ENCODE assay signal across 29 cellular contexts in the genomic region with DNA sequence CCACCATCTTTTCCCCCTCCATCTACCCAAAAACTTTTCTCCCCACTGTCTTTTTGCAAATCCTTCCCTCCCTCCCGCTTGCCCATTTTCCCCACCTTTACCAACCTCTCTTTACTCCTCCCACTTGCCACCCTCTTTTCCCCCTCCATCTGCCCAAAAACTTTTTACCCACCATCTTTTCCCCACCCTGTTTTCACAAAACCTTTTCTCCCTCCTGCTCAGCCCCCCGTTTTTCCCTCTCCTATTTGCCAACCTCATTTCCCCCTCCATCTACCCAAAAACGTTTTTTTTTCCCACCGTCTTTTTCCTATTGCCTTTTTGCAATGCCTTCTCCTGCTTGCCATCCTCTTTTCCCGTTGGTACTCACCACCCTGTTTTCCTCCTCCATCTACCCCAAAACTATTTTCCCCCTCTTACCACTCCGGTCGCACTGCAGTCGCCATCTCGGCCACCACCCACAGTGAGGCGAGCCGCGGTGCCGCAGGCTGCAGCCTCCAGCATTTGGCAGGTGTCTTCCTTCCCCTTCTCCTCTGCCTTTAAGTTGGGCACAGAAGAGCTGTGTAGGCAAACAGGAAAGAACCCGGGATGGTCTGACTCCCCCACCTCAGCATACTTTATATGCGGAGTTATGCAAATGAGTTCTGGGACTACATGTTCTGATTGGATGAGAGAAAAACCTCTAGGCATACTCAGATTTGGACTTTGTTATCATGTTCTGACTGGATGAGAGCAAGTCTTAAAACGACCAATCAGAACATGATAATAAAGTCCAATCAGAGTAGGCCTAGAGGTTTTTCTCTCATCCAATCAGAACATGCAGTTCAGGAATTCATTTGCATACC.
DNase-seq lines count a peak whose midpoint lies in the region; ATAC-seq and TF ChIP-seq lines count a peak whose summit lies in the region.
"Had no signal": no experiment of that assay in that cellular context is flagged by ENCODE, and none has a peak within 500 bp of the region (broad histone marks: within the 10 kb centered on the region; RNA-seq: fewer than 3 reads in every experiment).

No MANE protein-coding gene starts in this region.

- H3K36me3 Mint-ChIP-seq in GM23338 (ENCODE audit: low read depth), result no peaks in the 10 kb centered on the region

- H2AFZ ChIP-seq in GM23338 (no peak overlapping the region), OCI-LY7 (ENCODE audit: low read length) (no peak overlapping the region)
- H2AFZ ChIP-seq: hepatocyte had no signal

- H3K27ac ChIP-seq in GM23338 (ENCODE audit: low read depth) (no peak overlapping the region), esophagus muscularis mucosa (replicated peaks in 1 of 4) (no peak overlapping the region), OCI-LY7 (ENCODE audit: low read depth, low read length, poor library complexity, severe bottlenecking) (no peak overlapping the region)
- H3K27ac ChIP-seq: ascending aorta, gastrocnemius medialis, hepatocyte, psoas muscle, transverse colon, VCaP had no signal

- TF ChIP-seq EP300 in esophagus muscularis mucosa (IDR thresholded peaks at IDR 0.05), result no peak

- H3K27me3 Mint-ChIP-seq in GM23338 (ENCODE audit: insufficient read depth, low read depth, poor library complexity), result peaks cover 75% of the 10 kb centered on the region

- POLR2A ChIA-PET in OCI-LY7 (lab: Charles Lee), result no interaction called here

- H3K9me3 Mint-ChIP-seq in GM23338, result no peaks in the 10 kb centered on the region
- H3K9me3 Mint-ChIP-seq: HFFc6, nephron had no signal

- H3K36me3 ChIP-seq in GM23338 (ENCODE audit: insufficient read depth), result no peaks in the 10 kb centered on the region
- no peaks in the 10 kb centered on the region for H3K36me3 ChIP-seq in esophagus muscularis mucosa
- no peaks in the 10 kb centered on the region for H3K36me3 ChIP-seq in OCI-LY7 (ENCODE audit: insufficient read depth, low read length)
- H3K36me3 ChIP-seq: ascending aorta, gastrocnemius medialis, MG63, transverse colon had no signal

- 80% methylated on average over 16 of the region's 16 CpGs for WGBS in esophagus muscularis mucosa

- BruUV-seq in OCI-LY7 (replicated peaks; lab: Mats Ljungman, UMichigan), result no TSS peak

- peaks cover 96% of the 10 kb centered on the region for H3K27me3 ChIP-seq in GM23338 (ENCODE audit: insufficient read depth)
- H3K27me3 ChIP-seq in esophagus muscularis mucosa, result peaks cover 0 to 49% (median 2%) of the 10 kb centered on the region in 4 donors
- H3K27me3 ChIP-seq: ascending aorta, MG63 had no signal

- no peak overlapping the region for H3K27ac Mint-ChIP-seq in GM23338
- H3K27ac Mint-ChIP-seq: HFFc6, nephron had no signal

- no peaks in the 10 kb centered on the region for H3F3A ChIP-seq in GM23338 (replicated peaks; ENCODE audit: low read depth)

- H3K4me3 Mint-ChIP-seq in GM23338, result no peak overlapping the region
- H3K4me3 Mint-ChIP-seq: HFFc6, nephron had no signal

- H3K79me2 ChIP-seq in GM23338 (replicated peaks; ENCODE audit: insufficient read depth) (no peaks in the 10 kb centered on the region), OCI-LY7 (ENCODE audit: insufficient read depth, low read depth, low read length) (no peaks in the 10 kb centered on the region)
- H3K79me2 ChIP-seq: hepatocyte had no signal

- intact Hi-C loops in esophagus muscularis mucosa (cut with DNase I) (no loop called here), OCI-LY7 (cut with micrococcal nuclease; ENCODE audit: unreplicated experiment) (no loop called here)

- H3K4me3 ChIP-seq in GM23338 (no peak overlapping the region), esophagus muscularis mucosa (no peak overlapping the region), OCI-LY7 (ENCODE audit: low read depth, low read length, poor library complexity, severe bottlenecking) (no peak overlapping the region)
- H3K4me3 ChIP-seq: ascending aorta, gastrocnemius medialis, hepatocyte, lung, MG63, psoas muscle, transverse colon had no signal

- DNase-seq in NCI-H1092 treated with DMSO at 0.1 percent for 48 hours (lab: John Stamatoyannopoulos, UW) (peak; percentile 10), NCI-H1092 (lab: John Stamatoyannopoulos, UW) (no peak), GM23338 (ENCODE audit: low spot score) (peak; percentile 32), NCI-H2227 (lab: John Stamatoyannopoulos, UW; ENCODE audit: unreplicated experiment) (peak; percentile 95), esophagus muscularis mucosa (ENCODE audit: extremely low spot score) (peak; percentile 45), OCI-LY7 (ENCODE audit: low spot score) (no peak), glomerular visceral epithelial cell (ENCODE audit: extremely low spot score) (no peak), cerebellar nuclear complex (lab: John Stamatoyannopoulos, UW) (no peak)
- DNase-seq: activated CD4-positive, alpha-beta T cell treated with anti-CD3 and anti-CD28 coated beads for 4 hours; activated CD8-positive, alpha-beta memory T cell treated with anti-CD3 and anti-CD28 coated beads for 24 hours; activated gamma-delta T cell; activated T-cell treated with anti-CD3 and anti-CD28 coated beads, Interleukin-2, amount 50 U/mL, for 1 hour; Calu3; gastrocnemius medialis; HFFc6; KG1; MG63; NCI-H1417 treated with DMSO at 0.1 percent for 48 hours; NCI-H446 treated with DMSO at 0.1 percent for 48 hours; psoas muscle; SIG-M5; stimulated activated CD4-positive, alpha-beta T cell treated with anti-CD3 and anti-CD28 coated beads, Interleukin-4, amount 100 ng/mL, for 1 hour; SW 1271; transverse colon had no signal

- CTCF ChIA-PET in OCI-LY7 (lab: Charles Lee; ENCODE audit: unreplicated experiment), result no interaction called here

- H3K4me1 ChIP-seq in GM23338 (ENCODE audit: insufficient read depth) (no peaks in the 10 kb centered on the region; the same call in 1 of the 2 replicates), esophagus muscularis mucosa (no peaks in the 10 kb centered on the region), OCI-LY7 (ENCODE audit: insufficient read depth, low read length, poor library complexity, severe bottlenecking) (no peaks in the 10 kb centered on the region)
- H3K4me1 ChIP-seq: ascending aorta, gastrocnemius medialis, psoas muscle, transverse colon had no signal

- H3K9me3 ChIP-seq in esophagus muscularis mucosa, result no peaks in the 10 kb centered on the region
- no peaks in the 10 kb centered on the region for H3K9me3 ChIP-seq in OCI-LY7 (ENCODE audit: low read length)
- H3K9me3 ChIP-seq: ascending aorta, gastrocnemius medialis, MG63, psoas muscle, transverse colon had no signal

- peaks cover 11% of the 10 kb centered on the region for H3K4me1 Mint-ChIP-seq in GM23338
- H3K4me1 Mint-ChIP-seq: nephron had no signal

- TF ChIP-seq POLR2A in esophagus muscularis mucosa (IDR thresholded peaks at IDR 0.05; ENCODE audit: low read depth), result no peak

- H3K9me2 ChIP-seq in GM23338 (ENCODE audit: insufficient read depth) (no peaks in the 10 kb centered on the region), OCI-LY7 (ENCODE audit: insufficient read depth, low read length) (no peaks in the 10 kb centered on the region)

- H3K4me2 ChIP-seq in GM23338 (no peak overlapping the region), OCI-LY7 (ENCODE audit: low read length) (no peak overlapping the region)
- H3K4me2 ChIP-seq: hepatocyte had no signal

- ATAC-seq in GM23338, result no peak; the same call in 2 of the 3 replicates
- ATAC-seq: gastrocnemius medialis, psoas muscle had no signal

- TF ChIP-seq CTCF in GM23338 (conservative IDR thresholded peaks at IDR 0.05; ENCODE audit: low read depth in 2 of 2), result no peak
- TF ChIP-seq CTCF in esophagus muscularis mucosa (IDR thresholded peaks at IDR 0.05), result no peak
- no peak for TF ChIP-seq CTCF in OCI-LY7 (conservative IDR thresholded peaks at IDR 0.05; ENCODE audit: low read length)

- H4K20me1 ChIP-seq in GM23338 (replicated peaks; ENCODE audit: insufficient read depth), result no peaks in the 10 kb centered on the region; the same call in 1 of the 2 replicates
- no peaks in the 10 kb centered on the region for H4K20me1 ChIP-seq in OCI-LY7 (ENCODE audit: insufficient read depth, low read length)

TF ChIP-seq in GM23338, 12 proteins besides CTCF, POLR2A, EP300 and RAD21:
- TF ChIP-seq EZH2 (IDR thresholded peaks at IDR 0.05; ENCODE audit: low read depth, unreplicated experiment) (no peak), ZNF114 (CRISPR knock-in tag; IDR thresholded peaks at IDR 0.05) (no peak), STAT1 (IDR thresholded peaks at IDR 0.05; ENCODE audit: unreplicated experiment) (no peak), NANOG (IDR thresholded peaks at IDR 0.05; ENCODE audit: borderline replicate concordance) (no peak), EZH2phosphoT487 (IDR thresholded peaks at IDR 0.05; ENCODE audit: unreplicated experiment) (no peak), POLR2AphosphoS5 (IDR thresholded peaks at IDR 0.05; ENCODE audit: low read depth) (no peak), ZNF331 (CRISPR knock-in tag; IDR thresholded peaks at IDR 0.05; ENCODE audit: low read depth) (no peak)
- TF ChIP-seq, protein P1, sequence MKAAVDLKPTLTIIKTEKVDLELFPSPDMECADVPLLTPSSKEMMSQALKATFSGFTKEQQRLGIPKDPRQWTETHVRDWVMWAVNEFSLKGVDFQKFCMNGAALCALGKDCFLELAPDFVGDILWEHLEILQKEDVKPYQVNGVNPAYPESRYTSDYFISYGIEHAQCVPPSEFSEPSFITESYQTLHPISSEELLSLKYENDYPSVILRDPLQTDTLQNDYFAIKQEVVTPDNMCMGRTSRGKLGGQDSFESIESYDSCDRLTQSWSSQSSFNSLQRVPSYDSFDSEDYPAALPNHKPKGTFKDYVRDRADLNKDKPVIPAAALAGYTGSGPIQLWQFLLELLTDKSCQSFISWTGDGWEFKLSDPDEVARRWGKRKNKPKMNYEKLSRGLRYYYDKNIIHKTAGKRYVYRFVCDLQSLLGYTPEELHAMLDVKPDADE (IDR thresholded peaks at IDR 0.05), result no peak

Comparison
In these comparisons a context has a peak if more than half of its experiments do, and no peak if none do; other contexts are left out.
1. DNase-seq: peak in NCI-H1092 treated with DMSO at 0.1 percent for 48 hours (single experiment), GM23338 (single experiment), NCI-H2227 (single experiment) and esophagus muscularis mucosa (single experiment); none in NCI-H1092 (single experiment), OCI-LY7 (single experiment), glomerular visceral epithelial cell (single experiment) and cerebellar nuclear complex (0 of 2).